8 cellular contexts compared by ENCODE assay signal in genomic region chr16:47461598-47462266, GRCh38. TPM values are rescaled to one million over a fixed set of nuclear protein-coding genes. Genes with fewer than 3 reads are reported as not detected.
DNase-seq lines count a peak whose midpoint lies in the region; ATAC-seq and TF ChIP-seq lines count a peak whose summit lies in the region.

No MANE protein-coding gene starts in this region.

- peak overlapping the region; percentile 93 for H2AFZ ChIP-seq in mesenchymal stem cell (ENCODE audit: low read depth, low read length)

- H2BK5ac ChIP-seq in mesenchymal stem cell (ENCODE audit: low read depth, low read length, poor library complexity, severe bottlenecking), result no peak overlapping the region

- 3% methylated on average over 17 of the region's 17 CpGs for WGBS in mesenchymal stem cell

- ATAC-seq in HG02938 (IDR thresholded peaks at IDR 0.05; ENCODE audit: unreplicated experiment), result no peak

- H3K9me3 ChIP-seq in endocrine pancreas (ENCODE audit: control insufficient read depth, low read length) (no peaks in the 10 kb centered on the region), mesenchymal stem cell (ENCODE audit: control insufficient read depth, low read length) (no peaks in the 10 kb centered on the region), tibial artery (no peaks in the 10 kb centered on the region)

- no peaks in the 10 kb centered on the region for H3K36me3 ChIP-seq in endocrine pancreas (ENCODE audit: control insufficient read depth, insufficient read depth, low read length)
- peaks cover 0 to 26% of the 10 kb centered on the region in 2 experiments for H3K36me3 ChIP-seq in mesenchymal stem cell (ENCODE audit: control insufficient read depth in 1 of 2, insufficient read depth in 2 of 2, low read depth in 1 of 2, low read length in 2 of 2)
- H3K36me3 ChIP-seq in tibial artery, result peaks cover 0 to 9% (median 5%) of the 10 kb centered on the region in 3 donors

- H2BK120ac ChIP-seq in mesenchymal stem cell (ENCODE audit: low read depth, low read length), result peak overlapping the region; percentile 66

- peak; percentile 50 for DNase-seq in AG10803 (ENCODE audit: low read depth)
- DNase-seq in GM12865 (ENCODE audit: low read depth), result peak; percentile 86
- peak; percentile 42 for DNase-seq in HK-2 (ENCODE audit: unreplicated experiment)
- peak; percentile 42 for DNase-seq in SW480 (ENCODE audit: low spot score)
- peak; percentile 69 for DNase-seq in mesenchymal stem cell
- DNase-seq in tibial artery, result no peak

- H3K27me3 ChIP-seq in endocrine pancreas (ENCODE audit: control insufficient read depth, insufficient read depth, low read length) (no peaks in the 10 kb centered on the region), mesenchymal stem cell (ENCODE audit: control insufficient read depth in 1 of 2, insufficient read depth in 1 of 2, low read length in 2 of 2) (no peaks in the 10 kb centered on the region), tibial artery (no peaks in the 10 kb centered on the region)

- peak overlapping the region in 1 of 2 experiments; percentile 72 for H3K23ac ChIP-seq in mesenchymal stem cell (ENCODE audit: low read length in 2 of 2)

- TF ChIP-seq CTCF in AG10803 (conservative IDR thresholded peaks at IDR 0.05; ENCODE audit: low read length), result 0 out of 2 replicates have a peak, but pooled peaks have one; percentile 8
- TF ChIP-seq CTCF in GM12865 (IDR thresholded peaks at IDR 0.05; ENCODE audit: insufficient read depth, low read depth, low read length, missing control alignments), result no peak
- TF ChIP-seq CTCF in tibial artery (IDR thresholded peaks at IDR 0.05), result no peak

- H3K4me3 ChIP-seq in AG10803 (ENCODE audit: low read length) (peak overlapping the region; percentile 98), GM12865 (ENCODE audit: low read depth, low read length) (peak overlapping the region; percentile 93), endocrine pancreas (ENCODE audit: control insufficient read depth, insufficient read depth, low read length) (peak overlapping the region; percentile 89), mesenchymal stem cell (ENCODE audit: insufficient read depth in 1 of 2, low read depth in 1 of 2, low read length in 2 of 2) (peak overlapping the region; percentile 94 to 97), tibial artery (peak overlapping the region; percentile 76 to 97)

- peak overlapping the region; percentile 86 to 88 for H3K14ac ChIP-seq in mesenchymal stem cell (ENCODE audit: low read length in 2 of 2)

- H4K8ac ChIP-seq in mesenchymal stem cell (ENCODE audit: low read length), result no peak overlapping the region

- peaks cover 16% of the 10 kb centered on the region for H3K4me1 ChIP-seq in endocrine pancreas (ENCODE audit: control insufficient read depth, insufficient read depth, low read length)
- H3K4me1 ChIP-seq in mesenchymal stem cell (ENCODE audit: control insufficient read depth, insufficient read depth, low read depth, low read length), result peaks cover 5% of the 10 kb centered on the region
- H3K4me1 ChIP-seq in tibial artery, result peaks cover 4 to 56% (median 31%) of the 10 kb centered on the region in 4 donors

- peak overlapping the region; percentile 89 for H4K91ac ChIP-seq in mesenchymal stem cell (ENCODE audit: low read length)

- H2BK15ac ChIP-seq in mesenchymal stem cell (ENCODE audit: low read depth, poor library complexity, severe bottlenecking), result peak overlapping the region; percentile 77

- intact Hi-C loops in tibial artery (cut with DNase I; ENCODE audit: low total_unique reads), result no loop called here

- no peak overlapping the region for H2BK12ac ChIP-seq in mesenchymal stem cell (ENCODE audit: low read length in 2 of 2)

- peak overlapping the region; percentile 75 to 92 for H3K4ac ChIP-seq in mesenchymal stem cell (ENCODE audit: low read depth in 1 of 2, low read length in 2 of 2)

- H3K4me2 ChIP-seq in mesenchymal stem cell (ENCODE audit: low read length, poor library complexity, severe bottlenecking), result peak overlapping the region; percentile 46

- H3K27ac ChIP-seq in mesenchymal stem cell (ENCODE audit: low read length, poor library complexity, severe bottlenecking), result peak overlapping the region; percentile 90
- peak overlapping the region; percentile 86 to 98 for H3K27ac ChIP-seq in tibial artery

- H2AK5ac ChIP-seq in mesenchymal stem cell (ENCODE audit: low read length, severe bottlenecking), result no peak overlapping the region

- peak overlapping the region; percentile 94 to 100 for H3K18ac ChIP-seq in mesenchymal stem cell (ENCODE audit: low read depth in 1 of 2, low read length in 2 of 2)

- peaks cover 15% of the 10 kb centered on the region for H3K79me1 ChIP-seq in mesenchymal stem cell (replicated peaks; ENCODE audit: low read length, poor library complexity, severe bottlenecking)

- peak overlapping the region; percentile 80 for H3K9ac ChIP-seq in endocrine pancreas (ENCODE audit: control insufficient read depth, insufficient read depth, low read length)
- H3K9ac ChIP-seq in mesenchymal stem cell (ENCODE audit: low read length), result peak overlapping the region; percentile 98

RNA-seq across cellular contexts. Expression of gene PHKB, which starts 0.6 kb away (rescaled TPM):
- 40.3 TPM for polyA plus RNA-seq in mesenchymal stem cell (2013, experiment 1 of 2)
- polyA plus RNA-seq in mesenchymal stem cell (2013, experiment 2 of 2), result 38.8 TPM

RNA-seq across cellular contexts. Expression of gene ITFG1, which starts 0.9 kb away (rescaled TPM):
- 95.1 TPM for polyA plus RNA-seq in mesenchymal stem cell (2013, experiment 1 of 2)
- polyA plus RNA-seq in mesenchymal stem cell (2013, experiment 2 of 2), result 104 TPM

Comparison
In these comparisons a context has a peak if more than half of its experiments do, and no peak if none do; other contexts are left out.
1. DNase-seq: peak in AG10803 (single experiment), GM12865 (single experiment), HK-2 (single experiment), SW480 (single experiment) and mesenchymal stem cell (single experiment); none in tibial artery (0 of 2).
2. Peak in every context shown above with its lines, with median percentiles within 50 percentile points of each other: H3K4me3 ChIP-seq.